ENCODE assay signal across 1 cellular context in the genomic region with DNA sequence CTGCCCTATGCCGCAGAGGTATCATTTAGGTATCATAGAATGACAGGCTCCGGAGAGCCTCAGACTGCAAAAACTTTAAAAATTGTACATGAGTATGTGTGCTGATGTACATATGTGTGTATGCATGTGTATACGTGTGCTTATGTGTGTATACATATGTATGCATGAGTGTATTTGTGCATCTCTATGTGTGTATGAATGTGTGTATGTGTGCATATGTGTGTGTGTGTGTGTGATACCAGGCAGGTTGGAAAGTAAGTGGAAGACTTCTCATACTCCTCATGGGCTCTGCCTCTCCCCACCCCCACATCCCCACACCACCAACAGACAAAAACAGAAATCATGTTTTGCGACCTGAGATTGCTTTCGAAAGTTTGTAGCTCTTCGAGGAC.
TF ChIP-seq lines count a peak whose summit lies in the region.

No MANE protein-coding gene starts in this region.

TF ChIP-seq in HepG2, 621 proteins besides CTCF, POLR2A, EP300 and RAD21 (continued from another document):
- TF ChIP-seq TEAD3 (CRISPR knock-in tag; optimal IDR thresholded peaks at IDR 0.05; ENCODE audit: borderline replicate concordance) (no peak), NCOA5 (CRISPR knock-in tag; IDR thresholded peaks at IDR 0.05) (no peak), ATF1 (CRISPR knock-in tag; IDR thresholded peaks at IDR 0.05) (no peak), TGIF2 (CRISPR knock-in tag; IDR thresholded peaks at IDR 0.05) (no peak), ZNF747 (CRISPR knock-in tag; IDR thresholded peaks at IDR 0.05; ENCODE audit: borderline replicate concordance) (0 out of 2 replicates have a peak, but pooled peaks have one; percentile 20), ZFP82 (CRISPR knock-in tag; IDR thresholded peaks at IDR 0.05; ENCODE audit: borderline replicate concordance) (no peak), ZNF432 (CRISPR knock-in tag; IDR thresholded peaks at IDR 0.05; ENCODE audit: borderline replicate concordance) (no peak), KDM2A (CRISPR knock-in tag; IDR thresholded peaks at IDR 0.05; ENCODE audit: borderline replicate concordance, low read depth) (no peak), AKAP8 (CRISPR knock-in tag; IDR thresholded peaks at IDR 0.05) (0 out of 2 replicates have a peak, but pooled peaks have one; percentile 17), RARG (CRISPR knock-in tag; IDR thresholded peaks at IDR 0.05; ENCODE audit: low read depth) (no peak), DNMT3B (CRISPR knock-in tag; conservative IDR thresholded peaks at IDR 0.05) (no peak), ZNF317 (CRISPR knock-in tag; IDR thresholded peaks at IDR 0.05) (no peak), ZFAT (CRISPR knock-in tag; conservative IDR thresholded peaks at IDR 0.05) (no peak), SNRNP70 (IDR thresholded peaks at IDR 0.05; ENCODE audit: low read depth, low read length) (no peak), ZNF30 (CRISPR knock-in tag; IDR thresholded peaks at IDR 0.05) (no peak), KAT7 (CRISPR knock-in tag; IDR thresholded peaks at IDR 0.05; ENCODE audit: borderline replicate concordance) (no peak), GFI1 (CRISPR knock-in tag; IDR thresholded peaks at IDR 0.05; ENCODE audit: borderline replicate concordance) (no peak), ATRX (CRISPR knock-in tag; IDR thresholded peaks at IDR 0.05; ENCODE audit: borderline replicate concordance) (no peak), ZNF124 (CRISPR knock-in tag; IDR thresholded peaks at IDR 0.05) (no peak), ZNF260 (CRISPR knock-in tag; IDR thresholded peaks at IDR 0.05; ENCODE audit: borderline replicate concordance, low read depth) (no peak), ATAD3A (CRISPR knock-in tag; IDR thresholded peaks at IDR 0.05) (no peak), RFXANK (CRISPR knock-in tag; IDR thresholded peaks at IDR 0.05) (no peak), ZNF367 (CRISPR knock-in tag; IDR thresholded peaks at IDR 0.05; ENCODE audit: borderline replicate concordance) (no peak), KMT2B (CRISPR knock-in tag; IDR thresholded peaks at IDR 0.05) (peak; percentile 9; the same call in 1 of the 2 replicates), TBP (CRISPR knock-in tag; IDR thresholded peaks at IDR 0.05) (no peak)
- TF ChIP-seq, protein P1, sequence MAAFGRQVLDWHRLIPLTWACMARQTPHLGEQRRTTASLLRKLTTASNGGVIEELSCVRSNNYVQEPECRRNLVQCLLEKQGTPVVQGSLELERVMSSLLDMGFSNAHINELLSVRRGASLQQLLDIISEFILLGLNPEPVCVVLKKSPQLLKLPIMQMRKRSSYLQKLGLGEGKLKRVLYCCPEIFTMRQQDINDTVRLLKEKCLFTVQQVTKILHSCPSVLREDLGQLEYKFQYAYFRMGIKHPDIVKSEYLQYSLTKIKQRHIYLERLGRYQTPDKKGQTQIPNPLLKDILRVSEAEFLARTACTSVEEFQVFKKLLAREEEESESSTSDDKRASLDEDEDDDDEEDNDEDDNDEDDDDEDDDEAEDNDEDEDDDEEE (CRISPR knock-in tag; IDR thresholded peaks at IDR 0.05), result no peak
- TF ChIP-seq, protein P2, sequence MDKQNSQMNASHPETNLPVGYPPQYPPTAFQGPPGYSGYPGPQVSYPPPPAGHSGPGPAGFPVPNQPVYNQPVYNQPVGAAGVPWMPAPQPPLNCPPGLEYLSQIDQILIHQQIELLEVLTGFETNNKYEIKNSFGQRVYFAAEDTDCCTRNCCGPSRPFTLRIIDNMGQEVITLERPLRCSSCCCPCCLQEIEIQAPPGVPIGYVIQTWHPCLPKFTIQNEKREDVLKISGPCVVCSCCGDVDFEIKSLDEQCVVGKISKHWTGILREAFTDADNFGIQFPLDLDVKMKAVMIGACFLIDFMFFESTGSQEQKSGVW (CRISPR knock-in tag; IDR thresholded peaks at IDR 0.05; ENCODE audit: borderline replicate concordance), result no peak
- TF ChIP-seq, protein P3, sequence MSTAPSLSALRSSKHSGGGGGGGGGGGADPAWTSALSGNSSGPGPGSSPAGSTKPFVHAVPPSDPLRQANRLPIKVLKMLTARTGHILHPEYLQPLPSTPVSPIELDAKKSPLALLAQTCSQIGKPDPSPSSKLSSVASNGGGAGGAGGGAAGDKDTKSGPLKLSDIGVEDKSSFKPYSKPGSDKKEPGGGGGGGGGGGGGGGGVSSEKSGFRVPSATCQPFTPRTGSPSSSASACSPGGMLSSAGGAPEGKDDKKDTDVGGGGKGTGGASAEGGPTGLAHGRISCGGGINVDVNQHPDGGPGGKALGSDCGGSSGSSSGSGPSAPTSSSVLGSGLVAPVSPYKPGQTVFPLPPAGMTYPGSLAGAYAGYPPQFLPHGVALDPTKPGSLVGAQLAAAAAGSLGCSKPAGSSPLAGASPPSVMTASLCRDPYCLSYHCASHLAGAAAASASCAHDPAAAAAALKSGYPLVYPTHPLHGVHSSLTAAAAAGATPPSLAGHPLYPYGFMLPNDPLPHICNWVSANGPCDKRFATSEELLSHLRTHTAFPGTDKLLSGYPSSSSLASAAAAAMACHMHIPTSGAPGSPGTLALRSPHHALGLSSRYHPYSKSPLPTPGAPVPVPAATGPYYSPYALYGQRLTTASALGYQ (CRISPR knock-in tag; IDR thresholded peaks at IDR 0.05), result no peak
- TF ChIP-seq, protein P4, sequence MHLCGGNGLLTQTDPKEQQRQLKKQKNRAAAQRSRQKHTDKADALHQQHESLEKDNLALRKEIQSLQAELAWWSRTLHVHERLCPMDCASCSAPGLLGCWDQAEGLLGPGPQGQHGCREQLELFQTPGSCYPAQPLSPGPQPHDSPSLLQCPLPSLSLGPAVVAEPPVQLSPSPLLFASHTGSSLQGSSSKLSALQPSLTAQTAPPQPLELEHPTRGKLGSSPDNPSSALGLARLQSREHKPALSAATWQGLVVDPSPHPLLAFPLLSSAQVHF (CRISPR knock-in tag; IDR thresholded peaks at IDR 0.05), result peak; percentile 19; the same call in 1 of the 2 replicates
- TF ChIP-seq, protein P5, sequence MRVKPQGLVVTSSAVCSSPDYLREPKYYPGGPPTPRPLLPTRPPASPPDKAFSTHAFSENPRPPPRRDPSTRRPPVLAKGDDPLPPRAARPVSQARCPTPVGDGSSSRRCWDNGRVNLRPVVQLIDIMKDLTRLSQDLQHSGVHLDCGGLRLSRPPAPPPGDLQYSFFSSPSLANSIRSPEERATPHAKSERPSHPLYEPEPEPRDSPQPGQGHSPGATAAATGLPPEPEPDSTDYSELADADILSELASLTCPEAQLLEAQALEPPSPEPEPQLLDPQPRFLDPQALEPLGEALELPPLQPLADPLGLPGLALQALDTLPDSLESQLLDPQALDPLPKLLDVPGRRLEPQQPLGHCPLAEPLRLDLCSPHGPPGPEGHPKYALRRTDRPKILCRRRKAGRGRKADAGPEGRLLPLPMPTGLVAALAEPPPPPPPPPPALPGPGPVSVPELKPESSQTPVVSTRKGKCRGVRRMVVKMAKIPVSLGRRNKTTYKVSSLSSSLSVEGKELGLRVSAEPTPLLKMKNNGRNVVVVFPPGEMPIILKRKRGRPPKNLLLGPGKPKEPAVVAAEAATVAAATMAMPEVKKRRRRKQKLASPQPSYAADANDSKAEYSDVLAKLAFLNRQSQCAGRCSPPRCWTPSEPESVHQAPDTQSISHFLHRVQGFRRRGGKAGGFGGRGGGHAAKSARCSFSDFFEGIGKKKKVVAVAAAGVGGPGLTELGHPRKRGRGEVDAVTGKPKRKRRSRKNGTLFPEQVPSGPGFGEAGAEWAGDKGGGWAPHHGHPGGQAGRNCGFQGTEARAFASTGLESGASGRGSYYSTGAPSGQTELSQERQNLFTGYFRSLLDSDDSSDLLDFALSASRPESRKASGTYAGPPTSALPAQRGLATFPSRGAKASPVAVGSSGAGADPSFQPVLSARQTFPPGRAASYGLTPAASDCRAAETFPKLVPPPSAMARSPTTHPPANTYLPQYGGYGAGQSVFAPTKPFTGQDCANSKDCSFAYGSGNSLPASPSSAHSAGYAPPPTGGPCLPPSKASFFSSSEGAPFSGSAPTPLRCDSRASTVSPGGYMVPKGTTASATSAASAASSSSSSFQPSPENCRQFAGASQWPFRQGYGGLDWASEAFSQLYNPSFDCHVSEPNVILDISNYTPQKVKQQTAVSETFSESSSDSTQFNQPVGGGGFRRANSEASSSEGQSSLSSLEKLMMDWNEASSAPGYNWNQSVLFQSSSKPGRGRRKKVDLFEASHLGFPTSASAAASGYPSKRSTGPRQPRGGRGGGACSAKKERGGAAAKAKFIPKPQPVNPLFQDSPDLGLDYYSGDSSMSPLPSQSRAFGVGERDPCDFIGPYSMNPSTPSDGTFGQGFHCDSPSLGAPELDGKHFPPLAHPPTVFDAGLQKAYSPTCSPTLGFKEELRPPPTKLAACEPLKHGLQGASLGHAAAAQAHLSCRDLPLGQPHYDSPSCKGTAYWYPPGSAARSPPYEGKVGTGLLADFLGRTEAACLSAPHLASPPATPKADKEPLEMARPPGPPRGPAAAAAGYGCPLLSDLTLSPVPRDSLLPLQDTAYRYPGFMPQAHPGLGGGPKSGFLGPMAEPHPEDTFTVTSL (CRISPR knock-in tag; IDR thresholded peaks at IDR 0.05; ENCODE audit: borderline replicate concordance), result no peak
- TF ChIP-seq, protein P6, sequence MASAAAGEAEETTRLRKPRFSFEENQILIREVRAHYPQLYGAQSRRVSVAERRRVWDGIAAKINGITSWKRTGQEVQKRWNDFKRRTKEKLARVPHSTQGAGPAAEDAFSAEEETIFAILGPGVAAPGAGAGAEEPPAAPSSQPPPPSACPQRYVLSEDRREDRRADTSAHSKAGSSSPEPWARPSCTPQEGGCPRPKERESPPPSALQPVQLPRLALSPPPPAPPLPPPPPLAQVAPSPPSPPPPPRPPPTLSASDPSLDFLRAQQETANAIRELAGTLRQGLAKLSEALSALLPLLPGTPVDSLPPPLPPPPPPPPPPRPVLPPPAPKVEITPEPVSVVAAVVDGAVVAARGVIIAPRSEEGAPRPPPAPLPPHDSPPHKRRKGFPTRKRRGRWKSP (CRISPR knock-in tag; IDR thresholded peaks at IDR 0.05), result 0 out of 2 replicates have a peak, but pooled peaks have one; percentile 0
TF ChIP-seq in HepG2: peak in this region for 5.
